Comparison of ENCODE assay signal across 18 cellular contexts in genomic region chr1:202961220-202961880, GRCh38.
"Had no signal": no experiment of that assay in that cellular context is flagged by ENCODE, and none has a peak within 500 bp of the region (broad histone marks: within the 10 kb centered on the region; RNA-seq: fewer than 3 reads in every experiment).

No MANE protein-coding gene starts in this region.

- ATAC-seq: heart right ventricle, left lobe of liver, sciatic nerve had no signal

- H3K27ac ChIP-seq: spleen, testis, upper lobe of left lung had no signal

- DNase-seq: activated B cell treated with CpG ODN at 0.5 μM for 24 hours; activated CD4-positive, alpha-beta memory T cell treated with anti-CD3 and anti-CD28 coated beads for 36 hours; activated CD4-positive, alpha-beta T cell treated with anti-CD3 and anti-CD28 coated beads for 4 hours; activated effector memory CD4-positive, alpha-beta T cell treated with anti-CD3 and anti-CD28 coated beads, Interleukin-2, amount 50 U/mL, for 16 hours; activated naive CD4-positive, alpha-beta T cell treated with anti-CD3 and anti-CD28 coated beads, Interleukin-2, amount 50 U/mL, for 16 hours; activated T-cell treated with anti-CD3 and anti-CD28 coated beads, Interleukin-2, amount 50 U/mL, for 48 hours; anterior cingulate cortex; heart right ventricle; kidney; nucleus accumbens; spleen; stimulated activated CD4-positive, alpha-beta T cell treated with anti-CD3 and anti-CD28 coated beads, Interleukin-4, amount 100 ng/mL, for 1 hour; stimulated activated naive CD4-positive, alpha-beta T cell; testis; upper lobe of left lung had no signal

- H3K27me3 ChIP-seq: heart right ventricle, spleen, testis, upper lobe of left lung had no signal

- H3K9me3 ChIP-seq: heart right ventricle, spleen, testis, upper lobe of left lung had no signal

- H3K4me3 ChIP-seq: heart right ventricle, lung, spleen, testis, upper lobe of left lung had no signal
